ENCODE assay signal across 14 cellular contexts in the genomic region with DNA sequence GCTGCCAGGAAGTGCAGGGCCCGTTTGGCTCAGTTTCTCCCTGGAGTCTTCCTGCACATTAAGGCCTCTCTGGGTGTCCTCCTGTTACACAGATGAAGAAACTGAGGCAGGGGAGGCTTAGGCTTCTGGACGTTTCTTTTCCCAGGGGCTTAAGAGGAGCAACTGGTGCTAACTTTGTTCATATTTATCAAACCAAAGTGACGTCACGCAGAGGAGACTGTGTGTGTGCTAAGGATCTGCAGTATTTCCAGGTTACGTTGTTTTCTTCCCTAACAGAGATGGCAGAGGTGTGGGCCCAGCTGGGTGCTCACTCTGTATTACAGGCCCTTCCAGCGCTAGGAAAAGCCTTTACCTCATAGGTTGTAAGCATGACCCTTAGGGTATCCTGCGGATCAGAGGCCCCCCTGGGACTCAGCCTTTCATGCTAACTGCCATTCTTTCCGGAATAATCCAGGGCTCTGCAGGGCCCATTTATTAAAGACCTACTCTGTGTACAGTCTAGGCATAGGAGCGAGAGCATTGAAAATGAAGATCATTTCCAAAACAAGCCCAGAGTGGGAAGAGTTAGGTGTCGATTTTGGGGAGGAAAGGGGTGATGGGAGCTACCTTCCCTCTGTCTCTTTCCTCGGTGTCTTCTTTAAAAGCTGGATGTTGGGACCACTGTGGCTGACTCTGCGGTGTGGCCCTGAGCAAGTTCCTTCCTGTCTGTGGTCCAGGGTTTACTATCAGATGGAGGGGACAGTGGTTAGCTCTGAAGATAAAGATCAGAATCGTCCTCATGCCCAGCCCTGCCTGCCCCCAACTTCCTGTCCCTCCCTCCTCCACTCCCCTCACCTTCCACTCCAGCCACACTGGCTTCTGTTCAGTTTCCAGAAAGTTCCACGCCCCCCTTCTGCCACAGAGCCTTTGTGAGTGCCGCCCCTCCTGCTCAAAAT. TPM values are rescaled to one million over a fixed set of nuclear protein-coding genes. Genes with fewer than 3 reads are reported as not detected.
DNase-seq lines count a peak whose midpoint lies in the region; ATAC-seq, FAIRE-seq and TF ChIP-seq lines count a peak whose summit lies in the region.
"Had no signal": no experiment of that assay in that cellular context is flagged by ENCODE, and none has a peak within 500 bp of the region (broad histone marks: within the 10 kb centered on the region; RNA-seq: fewer than 3 reads in every experiment).

No MANE protein-coding gene starts in this region.

- H3K4me2 ChIP-seq in GM12878 (ENCODE audit: control insufficient read depth, insufficient read depth): no peak overlapping the region

- BruUV-seq in GM12878 (replicated peaks; lab: Mats Ljungman, UMichigan): no TSS peak

- no peak for FAIRE-seq in GM12878 (lab: Jason Lieb, UNC)
- FAIRE-seq: small intestine had no signal

- H3K9me3 ChIP-seq in GM12878 (replicated peaks; ENCODE audit: control insufficient read depth, insufficient read depth, low read length) (no peaks in the 10 kb centered on the region), esophagus squamous epithelium (no peaks in the 10 kb centered on the region)
- H3K9me3 ChIP-seq: mucosa of descending colon, stomach had no signal

- H3K4me1 Mint-ChIP-seq in activated naive CD4-positive, alpha-beta T cell treated with anti-CD3 and anti-CD28 coated beads for 36 hours (ENCODE audit: low read depth): peaks cover 49% of the 10 kb centered on the region

- peaks cover 2% of the 10 kb centered on the region for H3K36me3 Mint-ChIP-seq in activated naive CD4-positive, alpha-beta T cell treated with anti-CD3 and anti-CD28 coated beads for 36 hours (ENCODE audit: low read depth)

- H3K27ac Mint-ChIP-seq in activated naive CD4-positive, alpha-beta T cell treated with anti-CD3 and anti-CD28 coated beads for 36 hours: peak overlapping the region; percentile 48

- no peak overlapping the region for H3K4me3 Mint-ChIP-seq in activated naive CD4-positive, alpha-beta T cell treated with anti-CD3 and anti-CD28 coated beads for 36 hours

- peak overlapping the region; percentile 98 for H3K27ac ChIP-seq in RWPE1
- H3K27ac ChIP-seq in GM12878 (ENCODE audit: control insufficient read depth, insufficient read depth): no peak overlapping the region
- H3K27ac ChIP-seq in substantia nigra (ENCODE audit: low read depth, low read length, poor library complexity, severe bottlenecking): peak overlapping the region; percentile 51
- no peak overlapping the region for H3K27ac ChIP-seq in esophagus squamous epithelium

- H3K4me1 ChIP-seq in GM12878 (ENCODE audit: control insufficient read depth, insufficient read depth, low read length) (peaks cover 15% of the 10 kb centered on the region), esophagus squamous epithelium (peaks cover 9 to 71% (median 23%) of the 10 kb centered on the region in 3 donors)

- no peaks in the 10 kb centered on the region for H4K20me1 ChIP-seq in GM12878 (ENCODE audit: control insufficient read depth, insufficient read depth)

- peak; percentile 50 for DNase-seq in activated naive CD4-positive, alpha-beta T cell treated with anti-CD3 and anti-CD28 coated beads for 36 hours
- no peak for DNase-seq in activated naive CD4-positive, alpha-beta T cell treated with anti-CD3 and anti-CD28 coated beads, Interleukin-2, amount 50 U/mL, for 16 hours
- no peak for DNase-seq in RWPE1 (ENCODE audit: low spot score)
- DNase-seq in GM12878 (ENCODE audit: low read depth, low spot score): no peak
- DNase-seq in substantia nigra (lab: John Stamatoyannopoulos, UW): no peak
- DNase-seq in esophagus squamous epithelium (lab: John Stamatoyannopoulos, UW): no peak
- DNase-seq in kidney glomerular epithelial cell (lab: John Stamatoyannopoulos, UW): no peak
- DNase-seq: glutamatergic neuron, mucosa of descending colon, NCI-H146, small intestine, stomach had no signal

- H3K36me3 ChIP-seq in GM12878 (ENCODE audit: control insufficient read depth in 2 of 2, insufficient read depth in 2 of 2, low read length in 1 of 2): no peaks in the 10 kb centered on the region
- peaks cover 0 to 7% (median 2%) of the 10 kb centered on the region in 3 donors for H3K36me3 ChIP-seq in esophagus squamous epithelium

- CTCF ChIA-PET in activated naive CD4-positive, alpha-beta T cell treated with anti-CD3 and anti-CD28 coated beads for 36 hours (lab: Charles Lee): interaction anchor here (0.5 to 2.0 kb wide), 4 partner anchors 26 to 327 kb away, joined by 3 to 5 read pairs (median 3); no protein-coding TSS in a partner anchor
- CTCF ChIA-PET in RWPE1 (lab: Yijun Ruan, JAX): interaction anchor here (0.6 kb wide), 1 partner anchor 405 kb away, joined by 3 read pairs; no protein-coding TSS in a partner anchor
- CTCF ChIA-PET in GM12878 (lab: Yijun Ruan, JAX): interaction anchor here (1.0 to 1.5 kb wide), 2 partner anchors 21 to 95 kb away, joined by 4 to 5 read pairs; no protein-coding TSS in a partner anchor

- POLR2A ChIA-PET in RWPE1 (lab: Yijun Ruan, JAX; ENCODE audit: low non-redundant PET): no interaction called here
- POLR2A ChIA-PET in GM12878 (lab: Charles Lee): no interaction called here

- no peaks in the 10 kb centered on the region for H3K27me3 Mint-ChIP-seq in activated naive CD4-positive, alpha-beta T cell treated with anti-CD3 and anti-CD28 coated beads for 36 hours (ENCODE audit: low read depth)

- TF ChIP-seq RAD21 in GM12878 (IDR thresholded peaks at IDR 0.05; ENCODE audit: insufficient read depth, low read depth, low read length): no peak

- WGBS in GM12878 (ENCODE audit: insufficient coverage, insufficient replicate concordance, low lambda C conversion rate, missing lambda C conversion rate): 43% methylated on average over 15 of the region's 15 CpGs
- WGBS in esophagus squamous epithelium, 2 donors: 66 to 69% methylated on average over 12 to 15 of the region's 15 CpGs

- TF ChIP-seq EP300 in GM12878 (IDR thresholded peaks at IDR 0.05; ENCODE audit: borderline replicate concordance in 1 of 2, control insufficient read depth in 1 of 2, low read depth in 2 of 2, low read length in 2 of 2): no peak

- TF ChIP-seq CTCF in RWPE1 (conservative IDR thresholded peaks at IDR 0.05; ENCODE audit: low read depth): no peak
- TF ChIP-seq CTCF in GM12878 (IDR thresholded peaks at IDR 0.05 in 2 of 3, conservative IDR thresholded peaks at IDR 0.05 in 1 of 3; ENCODE audit: control insufficient read depth in 2 of 3, extremely low read depth in 1 of 3, insufficient read depth in 1 of 3, low read depth in 3 of 3, low read length in 3 of 3): no peak
- no peak for TF ChIP-seq CTCF in esophagus squamous epithelium (IDR thresholded peaks at IDR 0.05)

- TF ChIP-seq POLR2A in GM12878 (IDR thresholded peaks at IDR 0.05; ENCODE audit: low read depth, low read length) (no peak), esophagus squamous epithelium (IDR thresholded peaks at IDR 0.05) (no peak)

- H2AFZ ChIP-seq in GM12878 (ENCODE audit: control insufficient read depth, low read depth, low read length): peak overlapping the region; percentile 24; the same call in 1 of the 2 replicates

- intact Hi-C loops in activated naive CD4-positive, alpha-beta T cell treated with anti-CD3 and anti-CD28 coated beads for 36 hours (cut with micrococcal nuclease): no loop called here
- intact Hi-C loops in GM12878 (cut with micrococcal nuclease; ENCODE audit: unreplicated experiment) (no loop called here), esophagus squamous epithelium (cut with DNase I) (no loop called here)

- H3K27me3 ChIP-seq in GM12878 (replicated peaks in 1 of 2; ENCODE audit: control insufficient read depth in 2 of 2, insufficient read depth in 2 of 2, low read length in 1 of 2) (no peaks in the 10 kb centered on the region), esophagus squamous epithelium (no peaks in the 10 kb centered on the region)
- H3K27me3 ChIP-seq: stomach had no signal

- H3K9ac ChIP-seq in GM12878 (ENCODE audit: control insufficient read depth, insufficient read depth, low read length): no peak overlapping the region

- in situ Hi-C loops in GM12878 (cut with MboI): no loop called here

- ATAC-seq in GM12878: peak; percentile 47
- ATAC-seq in GM21423 (IDR thresholded peaks at IDR 0.05; ENCODE audit: unreplicated experiment): no peak
- ATAC-seq: mucosa of descending colon, Panc1 had no signal

- RAD21 ChIA-PET in GM12878 (lab: Charles Lee; ENCODE audit: unreplicated experiment): interaction anchor here (1.0 kb wide), 1 partner anchor 90 kb away, joined by 3 read pairs; no protein-coding TSS in a partner anchor

- H3K9me3 Mint-ChIP-seq in activated naive CD4-positive, alpha-beta T cell treated with anti-CD3 and anti-CD28 coated beads for 36 hours: no peaks in the 10 kb centered on the region

- SMC1A ChIA-PET in GM12878 (lab: Charles Lee; ENCODE audit: uncharacterized antibody, unreplicated experiment): no interaction called here

- no peaks in the 10 kb centered on the region for H3K79me2 ChIP-seq in GM12878 (ENCODE audit: control insufficient read depth, insufficient read depth, low read length)

- H3K4me3 ChIP-seq in GM12878: no peak overlapping the region
- H3K4me3 ChIP-seq in esophagus squamous epithelium: no peak overlapping the region
- H3K4me3 ChIP-seq: mucosa of descending colon, stomach had no signal

RNA-seq across cellular contexts. Expression of a gene that starts 4.6 kb away (rescaled TPM):
- total RNA-seq in activated naive CD4-positive, alpha-beta T cell treated with anti-CD3 and anti-CD28 coated beads for 36 hours: 10 to 100 TPM; 20.3 to 21.7 TPM
- 16.5 and 18.6 TPM in 2 replicates for total RNA-seq in GM12878 (2013; cell fraction: nucleolus; rRNA removed)
- 12.8 and 16.1 TPM in 2 replicates for total RNA-seq in GM12878 (2014; rRNA removed)
- total RNA-seq in GM12878 (2014; rRNA removed; fragmentation: Illumina TruSeq; extraction: Trizol): 5.8 and 7.9 TPM in 2 replicates
- total RNA-seq in GM12878 (2021): 10.0 and 12.7 TPM in 2 replicates
- 3.4 TPM for polyA plus RNA-seq in GM12878 (2011; ENCODE audit: low read depth)
- 3.5 and 7.7 TPM in 2 replicates for polyA plus RNA-seq in GM12878 (2011; rRNA removed)
- 16.6 and 20.6 TPM in 2 replicates for polyA plus RNA-seq in GM12878 (2011; cell fraction: cytosol; rRNA removed)
- 19.7 and 25.2 TPM in 2 replicates for polyA plus RNA-seq in GM12878 (2011; cell fraction: nucleus; rRNA removed)
- polyA plus RNA-seq in GM12878 (2012): 7.0 and 9.5 TPM in 2 replicates
- 2.3 and 7.0 TPM in 2 replicates for polyA plus RNA-seq in GM12878 (2014; fragmentation: Illumina TruSeq; extraction: Trizol)
- 1 to 10 TPM; 3.0 to 4.1 TPM for polyA plus RNA-seq in GM12878 (2014; fragmentation: Nextera tagmentation; extraction: Ambion mirVana)
- polyA plus RNA-seq in GM12878 (2014; rRNA removed): 14.6 and 16.3 TPM in 2 replicates
- polyA plus RNA-seq in GM12878 (2016; fragmentation: Nextera tagmentation; extraction: Ambion mirVana): 10 to 100 TPM; 14.5 to 17.4 TPM
- polyA minus RNA-seq in GM12878 (2011; rRNA and poly(A)+ RNA removed): 3.9 and 9.0 TPM in 2 replicates
- polyA minus RNA-seq in GM12878 (2011; cell fraction: cytosol; rRNA and poly(A)+ RNA removed): 5.7 and 8.3 TPM in 2 replicates
- polyA minus RNA-seq in GM12878 (2011; cell fraction: nucleus; rRNA and poly(A)+ RNA removed): 4.1 and 5.5 TPM in 2 replicates
- total RNA-seq in esophagus squamous epithelium: 10 to 100 TPM; 34.5 to 89.5 (median 50.7) TPM

RNA-seq across cellular contexts. Expression of a gene that starts 21.5 kb away (rescaled TPM):
- total RNA-seq in activated naive CD4-positive, alpha-beta T cell treated with anti-CD3 and anti-CD28 coated beads for 36 hours: not detected
- total RNA-seq in GM12878 (2013; cell fraction: nucleolus; rRNA removed): not detected in 2 replicates
- total RNA-seq in GM12878 (2014; rRNA removed) (0.17 TPM in 1 of 2 replicates, not detected in the other), GM12878 (2014; rRNA removed; fragmentation: Illumina TruSeq; extraction: Trizol) (not detected in 2 replicates), GM12878 (2021) (0.31 TPM in 1 of 2 replicates, not detected in the other), esophagus squamous epithelium (1 to 10 TPM in 1 of 4 donors, under 1 TPM in 2, not detected in 1; 0.31 to 2.6 (median 0.76) TPM)
- not detected for polyA plus RNA-seq in GM12878 (2011; ENCODE audit: low read depth)
- polyA plus RNA-seq in GM12878 (2011; rRNA removed) (not detected in 2 replicates), GM12878 (2014; fragmentation: Illumina TruSeq; extraction: Trizol) (not detected in 2 replicates), GM12878 (2014; fragmentation: Nextera tagmentation; extraction: Ambion mirVana) (not detected), GM12878 (2014; rRNA removed) (not detected in 2 replicates), GM12878 (2016; fragmentation: Nextera tagmentation; extraction: Ambion mirVana) (not detected)
- not detected in 2 replicates for polyA plus RNA-seq in GM12878 (2011; cell fraction: cytosol; rRNA removed)
- polyA plus RNA-seq in GM12878 (2011; cell fraction: nucleus; rRNA removed): not detected in 2 replicates
- 0.10 and 1.7 TPM in 2 replicates for polyA plus RNA-seq in GM12878 (2012)
- polyA minus RNA-seq in GM12878 (2011; rRNA and poly(A)+ RNA removed): not detected in 2 replicates
- not detected in 2 replicates for polyA minus RNA-seq in GM12878 (2011; cell fraction: cytosol; rRNA and poly(A)+ RNA removed)
- not detected in 2 replicates for polyA minus RNA-seq in GM12878 (2011; cell fraction: nucleus; rRNA and poly(A)+ RNA removed)

RNA-seq across cellular contexts. Expression of a gene that starts 49.0 kb away (rescaled TPM):
- total RNA-seq in activated naive CD4-positive, alpha-beta T cell treated with anti-CD3 and anti-CD28 coated beads for 36 hours: under 1 TPM; 0.26 to 0.30 TPM
- total RNA-seq in GM12878 (2013; cell fraction: nucleolus; rRNA removed): not detected in 2 replicates
- total RNA-seq in GM12878 (2014; rRNA removed): not detected in 2 replicates
- 0.04 and 0.05 TPM in 2 replicates for total RNA-seq in GM12878 (2014; rRNA removed; fragmentation: Illumina TruSeq; extraction: Trizol)
- total RNA-seq in GM12878 (2021): 0.05 TPM in 1 of 2 replicates, not detected in the other
- not detected for polyA plus RNA-seq in GM12878 (2011; ENCODE audit: low read depth)
- 0.01 TPM in 2 replicates for polyA plus RNA-seq in GM12878 (2011; rRNA removed)
- 0.01 and 0.02 TPM in 2 replicates for polyA plus RNA-seq in GM12878 (2011; cell fraction: cytosol; rRNA removed)
- polyA plus RNA-seq in GM12878 (2011; cell fraction: nucleus; rRNA removed): 0.04 TPM in 1 of 2 replicates, not detected in the other
- 0.05 and 0.06 TPM in 2 replicates for polyA plus RNA-seq in GM12878 (2012)
- not detected in 2 replicates for polyA plus RNA-seq in GM12878 (2014; fragmentation: Illumina TruSeq; extraction: Trizol)
- polyA plus RNA-seq in GM12878 (2014; fragmentation: Nextera tagmentation; extraction: Ambion mirVana): under 1 TPM in 1 of 2 experiments, not detected in 1; 0.02 TPM
- 0.01 TPM in 2 replicates for polyA plus RNA-seq in GM12878 (2014; rRNA removed)
- polyA plus RNA-seq in GM12878 (2016; fragmentation: Nextera tagmentation; extraction: Ambion mirVana): under 1 TPM; 0.03 to 0.04 TPM
- not detected in 2 replicates for polyA minus RNA-seq in GM12878 (2011; rRNA and poly(A)+ RNA removed)
- polyA minus RNA-seq in GM12878 (2011; cell fraction: cytosol; rRNA and poly(A)+ RNA removed): not detected in 2 replicates
- not detected in 2 replicates for polyA minus RNA-seq in GM12878 (2011; cell fraction: nucleus; rRNA and poly(A)+ RNA removed)
- not detected for total RNA-seq in esophagus squamous epithelium

RNA-seq across cellular contexts. Expression of a gene that starts 59.6 kb away (rescaled TPM):
- 10 to 100 TPM; 86.7 to 88.3 TPM for total RNA-seq in activated naive CD4-positive, alpha-beta T cell treated with anti-CD3 and anti-CD28 coated beads for 36 hours
- total RNA-seq in GM12878 (2013; cell fraction: nucleolus; rRNA removed): 28.5 and 28.7 TPM in 2 replicates
- total RNA-seq in GM12878 (2014; rRNA removed): 88.3 and 95.0 TPM in 2 replicates
- 32.8 and 37.2 TPM in 2 replicates for total RNA-seq in GM12878 (2014; rRNA removed; fragmentation: Illumina TruSeq; extraction: Trizol)
- total RNA-seq in GM12878 (2021): 58.0 and 59.1 TPM in 2 replicates
- 25.5 TPM for polyA plus RNA-seq in GM12878 (2011; ENCODE audit: low read depth)
- 33.2 and 48.3 TPM in 2 replicates for polyA plus RNA-seq in GM12878 (2011; rRNA removed)
- polyA plus RNA-seq in GM12878 (2011; cell fraction: cytosol; rRNA removed): 91.7 and 111 TPM in 2 replicates
- 79.7 and 86.5 TPM in 2 replicates for polyA plus RNA-seq in GM12878 (2011; cell fraction: nucleus; rRNA removed)
- polyA plus RNA-seq in GM12878 (2012): 46.9 and 51.3 TPM in 2 replicates
- 21.5 and 42.6 TPM in 2 replicates for polyA plus RNA-seq in GM12878 (2014; fragmentation: Illumina TruSeq; extraction: Trizol)
- 1 to 10 TPM; 3.5 to 8.0 TPM for polyA plus RNA-seq in GM12878 (2014; fragmentation: Nextera tagmentation; extraction: Ambion mirVana)
- 80.5 and 85.1 TPM in 2 replicates for polyA plus RNA-seq in GM12878 (2014; rRNA removed)
- polyA plus RNA-seq in GM12878 (2016; fragmentation: Nextera tagmentation; extraction: Ambion mirVana): 10 to 100 TPM; 75.4 to 86.5 TPM
- 35.5 and 55.6 TPM in 2 replicates for polyA minus RNA-seq in GM12878 (2011; rRNA and poly(A)+ RNA removed)
- polyA minus RNA-seq in GM12878 (2011; cell fraction: cytosol; rRNA and poly(A)+ RNA removed): 14.3 and 15.2 TPM in 2 replicates
- polyA minus RNA-seq in GM12878 (2011; cell fraction: nucleus; rRNA and poly(A)+ RNA removed): 20.7 and 30.7 TPM in 2 replicates
- 10 to 100 TPM; 12.1 to 22.8 (median 18.9) TPM for total RNA-seq in esophagus squamous epithelium

Comparison
In these comparisons a context has a peak if more than half of its experiments do, and no peak if none do; other contexts are left out.
1. H3K27ac ChIP-seq: peak in RWPE1 (single experiment) and substantia nigra (single experiment); none in GM12878 (single experiment) and esophagus squamous epithelium (0 of 4).